16 cellular contexts compared by ENCODE assay signal in the genomic region with DNA sequence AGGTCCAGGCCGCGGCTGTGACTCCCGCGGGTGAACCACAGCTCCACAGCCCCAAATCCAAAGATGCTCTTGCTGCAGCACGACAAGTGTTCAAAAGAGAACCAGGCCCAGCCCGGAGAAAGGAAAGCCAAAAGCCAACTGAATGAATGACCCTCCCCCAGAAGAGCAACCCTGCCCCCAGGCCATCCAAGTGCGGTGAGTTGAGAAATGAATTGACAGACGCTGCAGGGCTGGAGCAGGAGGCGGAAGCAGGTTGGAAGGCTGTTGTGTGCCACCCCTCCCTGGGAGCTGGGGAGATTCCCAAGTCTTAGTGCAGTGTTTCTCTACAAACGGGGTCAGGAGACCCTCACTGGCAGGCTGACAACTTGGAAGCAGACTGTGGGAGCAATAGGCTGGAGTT. TPM values are rescaled to one million over a fixed set of nuclear protein-coding genes. Genes with fewer than 3 reads are reported as not detected.
DNase-seq lines count a peak whose midpoint lies in the region; ATAC-seq and TF ChIP-seq lines count a peak whose summit lies in the region.
"Had no signal": no experiment of that assay in that cellular context is flagged by ENCODE, and none has a peak within 500 bp of the region (broad histone marks: within the 10 kb centered on the region; RNA-seq: fewer than 3 reads in every experiment).

No MANE protein-coding gene starts in this region.

- TF ChIP-seq CTCF in natural killer cell (IDR thresholded peaks at IDR 0.05) (no peak), endodermal cell (conservative IDR thresholded peaks at IDR 0.05) (no peak), esophagus muscularis mucosa (IDR thresholded peaks at IDR 0.05) (no peak)

- H3K27me3 Mint-ChIP-seq in natural killer cell (ENCODE audit: low read depth in 2 of 2): no peaks in the 10 kb centered on the region
- H3K27me3 Mint-ChIP-seq in natural killer cell treated with Interleukin-12 subunit alpha and Interleukin-12 subunit beta and Interleukin-15 and Interleukin-18, amount 100 ng/mL, for 72 hours: no peaks in the 10 kb centered on the region
- H3K27me3 Mint-ChIP-seq in endodermal cell (ENCODE audit: insufficient read depth): no peaks in the 10 kb centered on the region

- no peak overlapping the region for H3K4me2 ChIP-seq in Karpas-422 (ENCODE audit: low read depth, low read length, poor library complexity, severe bottlenecking)

- H3K27me3 ChIP-seq in endodermal cell (ENCODE audit: control insufficient read depth, insufficient read depth, low read length, poor library complexity, severe bottlenecking): no peaks in the 10 kb centered on the region
- H3K27me3 ChIP-seq in Karpas-422 (ENCODE audit: low read length): no peaks in the 10 kb centered on the region
- H3K27me3 ChIP-seq in esophagus muscularis mucosa: no peaks in the 10 kb centered on the region

- H3K4me3 ChIP-seq in endodermal cell (ENCODE audit: low read length) (no peak overlapping the region), Karpas-422 (ENCODE audit: low read length) (no peak overlapping the region), esophagus muscularis mucosa (no peak overlapping the region)
- H3K4me3 ChIP-seq: skin epidermis had no signal

- H4K20me1 ChIP-seq in Karpas-422 (ENCODE audit: insufficient read depth, low read depth, low read length): no peaks in the 10 kb centered on the region

- no peaks in the 10 kb centered on the region for H3K9me2 ChIP-seq in Karpas-422 (replicated peaks; ENCODE audit: insufficient read depth, low read length)

- intact Hi-C loops in natural killer cell (cut with micrococcal nuclease) (no loop called here), esophagus muscularis mucosa (cut with DNase I) (no loop called here)

- no peak for TF ChIP-seq EP300 in esophagus muscularis mucosa (IDR thresholded peaks at IDR 0.05)

- H3K4me3 Mint-ChIP-seq in natural killer cell: no peak overlapping the region
- no peak overlapping the region for H3K4me3 Mint-ChIP-seq in natural killer cell treated with Interleukin-12 subunit alpha and Interleukin-12 subunit beta and Interleukin-15 and Interleukin-18, amount 100 ng/mL, for 72 hours
- no peak overlapping the region for H3K4me3 Mint-ChIP-seq in endodermal cell

- WGBS in endodermal cell (ENCODE audit: insufficient coverage in 1 of 2, insufficient read length in 1 of 2), 2 experiments: 76 to 89% methylated on average over 4 to 10 of the region's 10 CpGs
- WGBS in esophagus muscularis mucosa: 90% methylated on average over 9 of the region's 10 CpGs

- no peak overlapping the region for H3K9ac ChIP-seq in endodermal cell (ENCODE audit: extremely low read depth, low read length, poor library complexity, severe bottlenecking)
- H3K9ac ChIP-seq in Karpas-422 (ENCODE audit: low read length): no peak overlapping the region

- no peak for TF ChIP-seq POLR2A in esophagus muscularis mucosa (IDR thresholded peaks at IDR 0.05; ENCODE audit: low read depth)

- H3K4me1 Mint-ChIP-seq in natural killer cell (peaks cover 14 to 38% of the 10 kb centered on the region in 2 donors), endodermal cell (peaks cover 8% of the 10 kb centered on the region)
- H3K4me1 Mint-ChIP-seq in natural killer cell treated with Interleukin-12 subunit alpha and Interleukin-12 subunit beta and Interleukin-15 and Interleukin-18, amount 100 ng/mL, for 72 hours (ENCODE audit: low read depth in 2 of 2): peaks cover 12 to 15% of the 10 kb centered on the region in 2 donors

- H3K36me3 ChIP-seq in endodermal cell (ENCODE audit: control insufficient read depth, insufficient read depth, low read length) (peaks cover 14% of the 10 kb centered on the region), Karpas-422 (ENCODE audit: insufficient read depth, low read length) (no peaks in the 10 kb centered on the region; the same call in 1 of the 2 replicates), esophagus muscularis mucosa (peaks cover 7 to 40% (median 27%) of the 10 kb centered on the region in 4 donors)

- H3K9me3 ChIP-seq in endodermal cell (ENCODE audit: control insufficient read depth, low read length) (no peaks in the 10 kb centered on the region), Karpas-422 (ENCODE audit: low read length) (no peaks in the 10 kb centered on the region), esophagus muscularis mucosa (no peaks in the 10 kb centered on the region)

- DNase-seq in natural killer cell (no peak), NCI-H2171 (lab: John Stamatoyannopoulos, UW) (peak; percentile 23), endodermal cell (peak; percentile 44), Karpas-422 (no peak), esophagus muscularis mucosa (ENCODE audit: extremely low spot score) (no peak)
- no peak for DNase-seq in natural killer cell treated with Interleukin-12 subunit alpha and Interleukin-12 subunit beta and Interleukin-15 and Interleukin-18, amount 100 ng/mL, for 72 hours (ENCODE audit: low spot score)
- DNase-seq in effector CD8-positive, alpha-beta T cell (lab: John Stamatoyannopoulos, UW): no peak
- DNase-seq: activated CD4-positive, CD25-positive, alpha-beta regulatory T cell; DND-41; Kasumi-1; NCI-H1417; RPMI8226; stimulated activated CD4-positive, alpha-beta T cell treated with anti-CD3 and anti-CD28 coated beads, Interleukin-4, amount 100 ng/mL, for 24 hours had no signal

- H3K27ac Mint-ChIP-seq in natural killer cell: peak overlapping the region; percentile 97
- no peak overlapping the region for H3K27ac Mint-ChIP-seq in natural killer cell treated with Interleukin-12 subunit alpha and Interleukin-12 subunit beta and Interleukin-15 and Interleukin-18, amount 100 ng/mL, for 72 hours
- no peak overlapping the region for H3K27ac Mint-ChIP-seq in endodermal cell

- no peaks in the 10 kb centered on the region for H3K79me2 ChIP-seq in Karpas-422 (ENCODE audit: low read length)

- H3K4me1 ChIP-seq in endodermal cell (ENCODE audit: control insufficient read depth, insufficient read depth, low read length) (no peaks in the 10 kb centered on the region), Karpas-422 (ENCODE audit: low read length) (peaks cover 4% of the 10 kb centered on the region; the same call in 1 of the 2 replicates), esophagus muscularis mucosa (peaks cover 18 to 28% (median 25%) of the 10 kb centered on the region in 4 donors)

- H3K36me3 Mint-ChIP-seq in natural killer cell: no peaks in the 10 kb centered on the region
- no peaks in the 10 kb centered on the region for H3K36me3 Mint-ChIP-seq in natural killer cell treated with Interleukin-12 subunit alpha and Interleukin-12 subunit beta and Interleukin-15 and Interleukin-18, amount 100 ng/mL, for 72 hours
- H3K36me3 Mint-ChIP-seq in endodermal cell (ENCODE audit: low read depth): peaks cover 30% of the 10 kb centered on the region

- ATAC-seq in natural killer cell: no peak
- no peak for ATAC-seq in natural killer cell treated with Interleukin-12 subunit alpha and Interleukin-12 subunit beta and Interleukin-15 and Interleukin-18, amount 100 ng/mL, for 72 hours
- ATAC-seq in HG03442 (IDR thresholded peaks at IDR 0.05; ENCODE audit: unreplicated experiment): no peak
- ATAC-seq: left lobe of liver had no signal

- no peak overlapping the region for H3K27ac ChIP-seq in endodermal cell (ENCODE audit: low read depth, low read length)
- no peak overlapping the region for H3K27ac ChIP-seq in Karpas-422 (ENCODE audit: low read length)
- no peak overlapping the region for H3K27ac ChIP-seq in esophagus muscularis mucosa (replicated peaks in 1 of 4)

- no peak overlapping the region for H2AFZ ChIP-seq in Karpas-422 (ENCODE audit: low read length)

- H3K9me3 Mint-ChIP-seq in natural killer cell (no peaks in the 10 kb centered on the region), endodermal cell (no peaks in the 10 kb centered on the region)
- H3K9me3 Mint-ChIP-seq in natural killer cell treated with Interleukin-12 subunit alpha and Interleukin-12 subunit beta and Interleukin-15 and Interleukin-18, amount 100 ng/mL, for 72 hours: no peaks in the 10 kb centered on the region

RNA-seq across cellular contexts. Expression of a gene that starts 3.5 kb away (rescaled TPM):
- total RNA-seq in natural killer cell: 1 to 10 TPM; 4.1 to 6.0 (median 5.2) TPM
- 1 to 10 TPM; 1.1 to 2.4 TPM for total RNA-seq in natural killer cell treated with Interleukin-12 subunit alpha and Interleukin-12 subunit beta and Interleukin-15 and Interleukin-18, amount 100 ng/mL, for 72 hours
- 1 to 10 TPM; 2.0 to 2.8 TPM for total RNA-seq in endodermal cell
- polyA plus RNA-seq in endodermal cell (2013, experiment 1 of 2): 0.25 TPM
- 0.29 TPM for polyA plus RNA-seq in endodermal cell (2013, experiment 2 of 2)
- total RNA-seq in Karpas-422 (2014; rRNA removed; shearing (Covaris generic); ENCODE audit: low replicate concordance): 0.11 and 0.22 TPM in 2 replicates
- 1 to 10 TPM in 2 of 4 donors, under 1 TPM in 2; 0.17 to 1.2 (median 0.68) TPM for total RNA-seq in esophagus muscularis mucosa

RNA-seq across cellular contexts. Expression of a gene that starts 58.7 kb away (rescaled TPM):
- total RNA-seq in natural killer cell (10 to 100 TPM; 15.2 to 17.5 (median 17.4) TPM), endodermal cell (10 to 100 TPM in 1 of 2 donors, 1 to 10 TPM in 1; 6.9 to 10.1 TPM), esophagus muscularis mucosa (1 to 10 TPM in 3 of 4 donors, under 1 TPM in 1; 0.91 to 6.6 (median 2.5) TPM)
- 10 to 100 TPM in 1 of 2 donors, 1 to 10 TPM in 1; 4.7 to 13.4 TPM for total RNA-seq in natural killer cell treated with Interleukin-12 subunit alpha and Interleukin-12 subunit beta and Interleukin-15 and Interleukin-18, amount 100 ng/mL, for 72 hours
- 21.8 TPM for polyA plus RNA-seq in endodermal cell (2013, experiment 1 of 2)
- 25.3 TPM for polyA plus RNA-seq in endodermal cell (2013, experiment 2 of 2)
- total RNA-seq in Karpas-422 (2014; rRNA removed; shearing (Covaris generic); ENCODE audit: low replicate concordance): 2.2 and 6.1 TPM in 2 replicates

Comparison
In these comparisons a context has a peak if more than half of its experiments do, and no peak if none do; other contexts are left out.
1. H3K27ac Mint-ChIP-seq: peak in natural killer cell (2 of 2); none in natural killer cell treated with Interleukin-12 subunit alpha and Interleukin-12 subunit beta and Interleukin-15 and Interleukin-18, amount 100 ng/mL, for 72 hours (0 of 2) and endodermal cell (single experiment).
2. DNase-seq: peak in NCI-H2171 (single experiment) and endodermal cell (single experiment); none in natural killer cell (single experiment), natural killer cell treated with Interleukin-12 subunit alpha and Interleukin-12 subunit beta and Interleukin-15 and Interleukin-18, amount 100 ng/mL, for 72 hours (single experiment), Karpas-422 (single experiment), esophagus muscularis mucosa (single experiment) and effector CD8-positive, alpha-beta T cell (single experiment).